In genomic region chr15:45611305-45611704, GRCh38 we compare ENCODE assay signal across 9 cellular contexts. TPM values are rescaled to one million over a fixed set of nuclear protein-coding genes. Genes with fewer than 3 reads are reported as not detected.
A peak's percentile ranks its signal among the peaks of the same experiment; 100 is the strongest.
DNase-seq lines count a peak whose midpoint lies in the region; ATAC-seq and TF ChIP-seq lines count a peak whose summit lies in the region.
"Had no signal": no experiment of that assay in that cellular context is flagged by ENCODE, and none has a peak within 500 bp of the region (broad histone marks: within the 10 kb centered on the region; RNA-seq: fewer than 3 reads in every experiment).

No MANE protein-coding gene starts in this region.

- peak overlapping the region in 3 of 6 donors; percentile 28 to 71 (median 42) for H3K27ac Mint-ChIP-seq in naive B cell

- DNase-seq in DMS53 treated with DMSO at 0.1 percent for 48 hours (lab: John Stamatoyannopoulos, UW; ENCODE audit: unreplicated experiment), result peak; percentile 24
- DNase-seq in Karpas-422, result peak; percentile 74
- peak; percentile 36 to 53 for DNase-seq in cardiac fibroblast (ENCODE audit: low read depth in 2 of 2)
- peak; percentile 21 for DNase-seq in naive B cell
- no peak for DNase-seq in caudate nucleus (lab: John Stamatoyannopoulos, UW)
- DNase-seq in GDM1 (lab: John Stamatoyannopoulos, UW), result no peak
- DNase-seq in activated effector memory CD4-positive, alpha-beta T cell treated with Interleukin-2 at 50 U/mL for 16 hours, result no peak

- TF ChIP-seq CTCF in cardiac fibroblast (IDR thresholded peaks at IDR 0.05; ENCODE audit: low read depth, low read length), result peak; percentile 47

- H3K4me1 Mint-ChIP-seq in naive B cell, result peaks cover 16 to 23% (median 22%) of the 10 kb centered on the region in 3 donors

- no peaks in the 10 kb centered on the region for H3K9me3 ChIP-seq in Karpas-422 (ENCODE audit: low read length)
- H3K9me3 ChIP-seq: SJSA1 had no signal

- H3K36me3 Mint-ChIP-seq in naive B cell, result peaks cover 6 to 11% of the 10 kb centered on the region in 2 donors

- H3K9ac ChIP-seq in Karpas-422 (ENCODE audit: low read length), result no peak overlapping the region

- no peaks in the 10 kb centered on the region; the same call in 1 of the 2 replicates for H3K79me2 ChIP-seq in Karpas-422 (ENCODE audit: low read length)

- H3K27ac ChIP-seq in Karpas-422 (ENCODE audit: low read length), result no peak overlapping the region
- no peak overlapping the region for H3K27ac ChIP-seq in caudate nucleus (ENCODE audit: low read depth, low read length)
- H3K27ac ChIP-seq: SJSA1 had no signal

- peaks cover 8% of the 10 kb centered on the region; the same call in 1 of the 2 replicates for H3K36me3 ChIP-seq in Karpas-422 (ENCODE audit: insufficient read depth, low read length)

- H4K20me1 ChIP-seq in Karpas-422 (ENCODE audit: insufficient read depth, low read depth, low read length), result no peaks in the 10 kb centered on the region

- H3K4me3 Mint-ChIP-seq in naive B cell, result no peak overlapping the region

- H3K9me3 Mint-ChIP-seq in naive B cell, result no peaks in the 10 kb centered on the region

- H3K4me1 ChIP-seq in Karpas-422 (ENCODE audit: low read length), result peaks cover 9% of the 10 kb centered on the region
- H3K4me1 ChIP-seq: SJSA1 had no signal

- no peak overlapping the region for H2AFZ ChIP-seq in Karpas-422 (ENCODE audit: low read length)

- H3K4me3 ChIP-seq in Karpas-422 (ENCODE audit: low read length) (no peak overlapping the region), cardiac fibroblast (replicated peaks in 1 of 2; ENCODE audit: low read depth in 2 of 2, low read length in 2 of 2) (no peak overlapping the region)
- H3K4me3 ChIP-seq: SJSA1 had no signal

- H3K27me3 Mint-ChIP-seq in naive B cell, result no peaks in the 10 kb centered on the region

- no peaks in the 10 kb centered on the region for H3K27me3 ChIP-seq in Karpas-422 (ENCODE audit: low read length)
- H3K27me3 ChIP-seq: SJSA1 had no signal

- H3K4me2 ChIP-seq in Karpas-422 (ENCODE audit: low read depth, low read length, poor library complexity, severe bottlenecking), result no peak overlapping the region

- ATAC-seq in naive B cell (ENCODE audit: low read depth in 2 of 2), result no peak
- ATAC-seq in HG02885 (IDR thresholded peaks at IDR 0.05; ENCODE audit: poor library complexity, unreplicated experiment), result no peak

- H3K9me2 ChIP-seq in Karpas-422 (replicated peaks; ENCODE audit: insufficient read depth, low read length), result no peaks in the 10 kb centered on the region

RNA-seq across cellular contexts. Expression of gene SQOR, which starts 23.5 kb away (rescaled TPM):
- total RNA-seq in Karpas-422 (2014; rRNA removed; shearing (Covaris generic); ENCODE audit: low replicate concordance), result 2.1 and 3.5 TPM in 2 replicates
- 100 to 1,000 TPM in 1 of 6 donors, 10 to 100 TPM in 5; 49.2 to 110 (median 67.1) TPM for polyA plus RNA-seq in naive B cell (ENCODE audit: low read depth in 6 of 6)

RNA-seq across cellular contexts. Expression of gene BLOC1S6, which starts 24.1 kb away (rescaled TPM):
- 62.7 and 77.1 TPM in 2 replicates for total RNA-seq in Karpas-422 (2014; rRNA removed; shearing (Covaris generic); ENCODE audit: low replicate concordance)
- polyA plus RNA-seq in naive B cell (ENCODE audit: low read depth in 6 of 6), result 100 to 1,000 TPM in 1 of 6 donors, 10 to 100 TPM in 5; 57.1 to 119 (median 93.5) TPM

Comparison
In these comparisons a context has a peak if more than half of its experiments do, and no peak if none do; other contexts are left out.
1. DNase-seq: peak in DMS53 treated with DMSO at 0.1 percent for 48 hours (single experiment), Karpas-422 (single experiment), cardiac fibroblast (2 of 2) and naive B cell (single experiment); none in caudate nucleus (0 of 61), GDM1 (single experiment) and activated effector memory CD4-positive, alpha-beta T cell treated with Interleukin-2 at 50 U/mL for 16 hours (single experiment).